8 cellular contexts compared by ENCODE assay signal in the genomic region with DNA sequence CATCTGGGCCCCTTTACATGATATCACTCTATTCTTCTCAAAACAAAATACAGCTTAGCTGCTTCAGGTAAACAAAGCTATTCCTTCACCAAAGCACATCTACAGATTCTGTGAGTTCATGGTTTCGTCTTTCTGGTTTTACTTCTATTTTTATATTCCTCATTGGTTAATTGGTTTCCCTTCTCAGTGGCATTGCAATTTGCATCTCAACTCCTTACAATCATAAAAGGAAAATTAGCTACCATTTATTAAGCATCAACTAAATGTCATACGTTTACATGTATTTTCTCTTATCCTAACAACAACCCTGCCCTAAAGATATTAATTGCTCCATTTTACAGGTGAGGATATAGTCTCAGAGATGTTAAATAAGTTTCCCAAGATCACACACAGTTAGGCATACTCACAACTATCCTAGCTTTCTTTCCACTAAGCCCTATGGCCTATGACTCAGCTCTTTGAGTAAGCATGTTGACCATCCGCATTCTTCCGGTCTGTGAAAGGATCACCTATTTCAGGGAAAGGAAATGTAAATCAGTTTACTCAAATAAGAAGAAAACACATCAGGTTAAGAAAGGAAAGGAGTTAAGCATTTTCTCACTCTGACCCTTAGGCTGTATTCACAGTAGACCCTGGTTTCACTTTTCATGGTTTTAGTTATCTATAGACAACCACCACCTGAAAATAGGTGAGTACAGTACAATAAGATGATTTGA.
DNase-seq lines count a peak whose midpoint lies in the region; ATAC-seq and TF ChIP-seq lines count a peak whose summit lies in the region.

No MANE protein-coding gene starts in this region.

- no peak overlapping the region for H3K4me2 ChIP-seq in OCI-LY1 (ENCODE audit: low read length)

- H3K9me3 ChIP-seq in OCI-LY1 (ENCODE audit: low read length), result no peaks in the 10 kb centered on the region

- no peak overlapping the region for H3K27ac ChIP-seq in OCI-LY1 (ENCODE audit: low read depth, low read length, poor library complexity, severe bottlenecking)

- H4K20me1 ChIP-seq in OCI-LY1 (ENCODE audit: insufficient read depth, low read length), result no peaks in the 10 kb centered on the region

- H3K9me2 ChIP-seq in OCI-LY1 (ENCODE audit: low read depth, low read length), result no peaks in the 10 kb centered on the region

- H3F3A ChIP-seq in OCI-LY1 (ENCODE audit: insufficient read depth, low read length), result no peaks in the 10 kb centered on the region

- no peak for TF ChIP-seq CTCF in OCI-LY1 (IDR thresholded peaks at IDR 0.05; ENCODE audit: low read length)

- DNase-seq in lung microvascular endothelial cell (ENCODE audit: low read depth in 2 of 2), result peak; percentile 3 to 45
- no peak for DNase-seq in NCI-H1092 treated with DMSO at 0.1 percent for 48 hours (lab: John Stamatoyannopoulos, UW)
- DNase-seq in inferior parietal cortex (ENCODE audit: extremely low spot score), result no peak
- no peak for DNase-seq in AML-193 (lab: John Stamatoyannopoulos, UW)
- no peak for DNase-seq in NAMALWA (ENCODE audit: low spot score)

- no peak overlapping the region for H3K4me3 ChIP-seq in OCI-LY1 (ENCODE audit: low read depth, low read length, poor library complexity, severe bottlenecking)

- H3K79me2 ChIP-seq in OCI-LY1 (ENCODE audit: insufficient read depth, low read length), result no peaks in the 10 kb centered on the region

- peaks cover 9% of the 10 kb centered on the region for H3K4me1 ChIP-seq in OCI-LY1 (ENCODE audit: insufficient read depth, low read length, severe bottlenecking)

- H3K36me3 ChIP-seq in OCI-LY1 (ENCODE audit: insufficient read depth, low read length), result no peaks in the 10 kb centered on the region

- no peaks in the 10 kb centered on the region for H3K27me3 ChIP-seq in OCI-LY1 (ENCODE audit: insufficient read depth, low read length)

- ATAC-seq in GM18907 (IDR thresholded peaks at IDR 0.05; ENCODE audit: unreplicated experiment) (peak; percentile 92), HG02852 (IDR thresholded peaks at IDR 0.05; ENCODE audit: unreplicated experiment) (peak; percentile 92)

- H2AFZ ChIP-seq in OCI-LY1 (ENCODE audit: low read length), result 0 out of 2 replicates have a peak overlapping the region, but pooled peaks have one; percentile 27

- no peak overlapping the region for H3K9ac ChIP-seq in OCI-LY1 (ENCODE audit: low read length)

Comparison
In these comparisons a context has a peak if more than half of its experiments do, and no peak if none do; other contexts are left out.
1. DNase-seq: peak in lung microvascular endothelial cell (2 of 2); none in NCI-H1092 treated with DMSO at 0.1 percent for 48 hours (single experiment), inferior parietal cortex (single experiment), AML-193 (0 of 2) and NAMALWA (single experiment).